ENCODE assay signal across 1 cellular context in the genomic region with DNA sequence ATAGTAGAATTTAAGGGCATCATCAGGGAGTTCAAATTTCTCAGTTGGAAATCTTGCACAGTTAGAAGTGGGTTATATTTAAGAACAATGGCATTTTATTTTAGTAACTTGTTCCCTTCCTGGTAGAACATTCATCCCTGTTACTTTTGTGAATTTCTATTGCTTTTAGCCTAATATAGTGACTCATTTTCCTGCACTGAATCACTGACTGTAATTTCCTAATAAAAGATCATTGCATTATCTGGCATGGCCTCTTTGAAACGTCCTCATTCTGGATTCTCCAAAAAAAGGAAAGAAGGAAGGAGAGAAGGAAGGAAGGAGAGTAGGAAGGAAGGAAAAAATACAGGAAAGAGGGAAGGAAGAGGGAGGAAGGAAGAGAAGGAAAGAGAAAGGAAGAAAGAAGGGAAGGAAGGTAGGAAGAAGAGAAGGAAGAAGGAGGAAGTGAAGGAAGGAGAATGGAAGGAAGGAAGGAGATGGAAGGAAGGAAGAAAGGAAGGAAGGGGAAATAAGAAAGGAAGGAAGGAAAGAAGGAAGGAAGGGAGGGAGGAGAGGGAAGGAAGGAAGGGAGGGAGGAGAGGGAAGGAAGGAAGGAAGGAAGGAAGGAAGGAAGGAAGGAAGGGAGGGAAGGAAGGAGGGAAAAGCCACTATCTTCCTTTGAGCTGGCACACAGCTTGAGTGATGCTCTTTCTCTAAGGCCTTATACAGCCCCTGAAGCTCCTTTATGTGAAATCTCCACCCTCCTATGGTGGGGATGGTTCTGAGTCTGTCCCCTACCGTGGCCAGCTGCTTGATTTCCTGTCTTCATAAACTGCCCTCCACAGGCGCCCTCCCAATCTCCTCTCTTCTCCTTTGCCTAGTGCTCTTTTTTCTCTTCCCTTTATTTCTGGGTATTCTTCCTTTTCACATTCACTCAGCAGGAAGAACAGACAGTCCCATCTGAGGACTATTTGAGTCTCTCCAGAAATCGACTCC.
TF ChIP-seq lines count a peak whose summit lies in the region.

No MANE protein-coding gene starts in this region.

TF ChIP-seq in SK-N-SH treated with all-trans-retinoic acid at 6 μM for 48 hours, 23 proteins besides CTCF, POLR2A, EP300 and RAD21 (continued from another document):
- TF ChIP-seq ARNTL (CRISPR knock-in tag; IDR thresholded peaks at IDR 0.05; ENCODE audit: borderline replicate concordance, low read depth) (no peak), ZNF8 (CRISPR knock-in tag; IDR thresholded peaks at IDR 0.05) (no peak), ZNF70 (CRISPR knock-in tag; IDR thresholded peaks at IDR 0.05) (no peak), ISL1 (CRISPR knock-in tag; IDR thresholded peaks at IDR 0.05) (no peak), OSR1 (CRISPR knock-in tag; IDR thresholded peaks at IDR 0.05) (no peak), GLIS3 (CRISPR knock-in tag; IDR thresholded peaks at IDR 0.05) (no peak)
- TF ChIP-seq, protein P1, sequence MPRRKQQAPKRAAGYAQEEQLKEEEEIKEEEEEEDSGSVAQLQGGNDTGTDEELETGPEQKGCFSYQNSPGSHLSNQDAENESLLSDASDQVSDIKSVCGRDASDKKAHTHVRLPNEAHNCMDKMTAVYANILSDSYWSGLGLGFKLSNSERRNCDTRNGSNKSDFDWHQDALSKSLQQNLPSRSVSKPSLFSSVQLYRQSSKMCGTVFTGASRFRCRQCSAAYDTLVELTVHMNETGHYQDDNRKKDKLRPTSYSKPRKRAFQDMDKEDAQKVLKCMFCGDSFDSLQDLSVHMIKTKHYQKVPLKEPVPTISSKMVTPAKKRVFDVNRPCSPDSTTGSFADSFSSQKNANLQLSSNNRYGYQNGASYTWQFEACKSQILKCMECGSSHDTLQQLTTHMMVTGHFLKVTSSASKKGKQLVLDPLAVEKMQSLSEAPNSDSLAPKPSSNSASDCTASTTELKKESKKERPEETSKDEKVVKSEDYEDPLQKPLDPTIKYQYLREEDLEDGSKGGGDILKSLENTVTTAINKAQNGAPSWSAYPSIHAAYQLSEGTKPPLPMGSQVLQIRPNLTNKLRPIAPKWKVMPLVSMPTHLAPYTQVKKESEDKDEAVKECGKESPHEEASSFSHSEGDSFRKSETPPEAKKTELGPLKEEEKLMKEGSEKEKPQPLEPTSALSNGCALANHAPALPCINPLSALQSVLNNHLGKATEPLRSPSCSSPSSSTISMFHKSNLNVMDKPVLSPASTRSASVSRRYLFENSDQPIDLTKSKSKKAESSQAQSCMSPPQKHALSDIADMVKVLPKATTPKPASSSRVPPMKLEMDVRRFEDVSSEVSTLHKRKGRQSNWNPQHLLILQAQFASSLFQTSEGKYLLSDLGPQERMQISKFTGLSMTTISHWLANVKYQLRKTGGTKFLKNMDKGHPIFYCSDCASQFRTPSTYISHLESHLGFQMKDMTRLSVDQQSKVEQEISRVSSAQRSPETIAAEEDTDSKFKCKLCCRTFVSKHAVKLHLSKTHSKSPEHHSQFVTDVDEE (CRISPR knock-in tag; IDR thresholded peaks at IDR 0.05), result no peak
